In genomic region chr2:85551698-85552678, GRCh38 we compare ENCODE assay signal across 8 cellular contexts. TPM values are rescaled to one million over a fixed set of nuclear protein-coding genes. Genes with fewer than 3 reads are reported as not detected.
A peak's percentile ranks its signal among the peaks of the same experiment; 100 is the strongest.
DNase-seq lines count a peak whose midpoint lies in the region; ATAC-seq and TF ChIP-seq lines count a peak whose summit lies in the region.

No MANE protein-coding gene starts in this region.

- 57 to 73% (median 59%) methylated on average over 9 of the region's 9 CpGs for WGBS in stomach, 5 donors

- H3K27ac ChIP-seq in neural cell (ENCODE audit: low read length) (no peak overlapping the region), stomach (peak overlapping the region in 3 of 5 donors; percentile 30 to 99 (median 51))

- TF ChIP-seq EP300 in neural cell (conservative IDR thresholded peaks at IDR 0.05; ENCODE audit: poor library complexity, severe bottlenecking): no peak
- no peak for TF ChIP-seq EP300 in stomach (IDR thresholded peaks at IDR 0.05)

- H3F3A ChIP-seq in neural cell (ENCODE audit: insufficient read depth, low read length, poor library complexity, severe bottlenecking): no peaks in the 10 kb centered on the region

- peak; percentile 94 for TF ChIP-seq RAD21 in neural cell (conservative IDR thresholded peaks at IDR 0.05)

- no peaks in the 10 kb centered on the region for H3K79me2 ChIP-seq in neural cell (replicated peaks; ENCODE audit: insufficient read depth, low read length)

- H3K27me3 Mint-ChIP-seq in CD14-positive monocyte (ENCODE audit: low read depth in 3 of 3): peaks cover 0 to 2% (median 0%) of the 10 kb centered on the region in 3 donors
- no peaks in the 10 kb centered on the region for H3K27me3 Mint-ChIP-seq in activated T-cell treated with anti-CD3 and anti-CD28 coated beads, Interleukin-2, amount 50 U/mL, for 24 hours

- H3K9me3 ChIP-seq in neural cell (ENCODE audit: low read length): no peaks in the 10 kb centered on the region
- H3K9me3 ChIP-seq in stomach: no peaks in the 10 kb centered on the region

- no peak overlapping the region for H3K4me3 Mint-ChIP-seq in CD14-positive monocyte
- no peak overlapping the region for H3K4me3 Mint-ChIP-seq in activated T-cell treated with anti-CD3 and anti-CD28 coated beads, Interleukin-2, amount 50 U/mL, for 24 hours

- TF ChIP-seq CTCF in CD14-positive monocyte (IDR thresholded peaks at IDR 0.05): peak; percentile 89
- peak; percentile 95 for TF ChIP-seq CTCF in neural cell (IDR thresholded peaks at IDR 0.05; ENCODE audit: poor library complexity, severe bottlenecking)
- peak in 6 of 7 experiments; percentile 54 to 99 (median 88) for TF ChIP-seq CTCF in stomach (IDR thresholded peaks at IDR 0.05)

- ATAC-seq in GM19397 (IDR thresholded peaks at IDR 0.05; ENCODE audit: unreplicated experiment): peak; percentile 67

- intact Hi-C loops in CD14-positive monocyte (cut with micrococcal nuclease): loop anchor here (1.0 to 5.0 kb wide), 4 partner anchors 131 to 161 kb away; no protein-coding TSS in a partner anchor
- intact Hi-C loops in stomach (cut with DNase I; ENCODE audit: low total_unique reads): loop anchor here (2.0 kb wide), 1 partner anchor 131 kb away; no protein-coding TSS in a partner anchor

- no peaks in the 10 kb centered on the region for H4K20me1 ChIP-seq in neural cell (ENCODE audit: insufficient read depth)

- H3K4me1 ChIP-seq in stomach: peaks cover 7 to 50% (median 22%) of the 10 kb centered on the region in 4 donors

- H3K9ac ChIP-seq in neural cell (ENCODE audit: low read length): no peak overlapping the region

- H3K27me3 ChIP-seq in neural cell (ENCODE audit: insufficient read depth, low read depth, low read length): no peaks in the 10 kb centered on the region
- no peaks in the 10 kb centered on the region for H3K27me3 ChIP-seq in stomach

- H3K36me3 Mint-ChIP-seq in CD14-positive monocyte: peaks cover 62 to 82% of the 10 kb centered on the region in 2 donors
- H3K36me3 Mint-ChIP-seq in activated T-cell treated with anti-CD3 and anti-CD28 coated beads, Interleukin-2, amount 50 U/mL, for 24 hours (ENCODE audit: low read depth): peaks cover 91% of the 10 kb centered on the region

- no peak overlapping the region for H3K4me3 ChIP-seq in neural cell (ENCODE audit: low read length)
- no peak overlapping the region for H3K4me3 ChIP-seq in stomach

- peaks cover 8% of the 10 kb centered on the region for H3K36me3 ChIP-seq in neural cell (ENCODE audit: insufficient read depth, low read length)
- H3K36me3 ChIP-seq in stomach: peaks cover 31 to 94% (median 85%) of the 10 kb centered on the region in 4 donors

- TF ChIP-seq POLR2A in stomach (IDR thresholded peaks at IDR 0.05): no peak

- DNase-seq in CD14-positive monocyte (ENCODE audit: low spot score) (peak; percentile 81), LHCN-M2 (ENCODE audit: low read depth) (peak; percentile 74), RKO (ENCODE audit: low spot score) (peak; percentile 68), fibroblast of gingiva (ENCODE audit: low read depth) (peak; percentile 57), stomach (peak; percentile 90)
- DNase-seq in activated T-cell treated with anti-CD3 and anti-CD28 coated beads, Interleukin-2, amount 50 U/mL, for 24 hours: peak; percentile 87

- H3K27ac Mint-ChIP-seq in CD14-positive monocyte: peak overlapping the region; percentile 3 to 80 (median 67)
- H3K27ac Mint-ChIP-seq in activated T-cell treated with anti-CD3 and anti-CD28 coated beads, Interleukin-2, amount 50 U/mL, for 24 hours: peak overlapping the region; percentile 18

- H3K4me2 ChIP-seq in neural cell (ENCODE audit: low read length): no peak overlapping the region

- no peaks in the 10 kb centered on the region for H3K9me3 Mint-ChIP-seq in CD14-positive monocyte
- H3K9me3 Mint-ChIP-seq in activated T-cell treated with anti-CD3 and anti-CD28 coated beads, Interleukin-2, amount 50 U/mL, for 24 hours: no peaks in the 10 kb centered on the region

- no peak overlapping the region for H2AFZ ChIP-seq in neural cell (ENCODE audit: low read depth, low read length)

- H3K9me2 ChIP-seq in neural cell (ENCODE audit: insufficient read depth, low read length): no peaks in the 10 kb centered on the region

- peaks cover 28% of the 10 kb centered on the region for H3K4me1 Mint-ChIP-seq in CD14-positive monocyte
- H3K4me1 Mint-ChIP-seq in activated T-cell treated with anti-CD3 and anti-CD28 coated beads, Interleukin-2, amount 50 U/mL, for 24 hours (ENCODE audit: low read depth): peaks cover 6% of the 10 kb centered on the region

TF ChIP-seq in neural cell, 6 proteins besides CTCF, POLR2A, EP300 and RAD21:
- TF ChIP-seq MXI1 (conservative IDR thresholded peaks at IDR 0.05; ENCODE audit: poor library complexity, severe bottlenecking) (no peak), EZH2 (IDR thresholded peaks at IDR 0.05; ENCODE audit: borderline replicate concordance, insufficient read depth, low read length, poor library complexity, severe bottlenecking) (no peak), SMC3 (conservative IDR thresholded peaks at IDR 0.05; ENCODE audit: poor library complexity) (peak; percentile 98), POLR2AphosphoS5 (IDR thresholded peaks at IDR 0.05) (peak; percentile 9), REST (IDR thresholded peaks at IDR 0.05; ENCODE audit: borderline replicate concordance) (no peak)

RNA-seq across cellular contexts. Expression of gene GGCX, which starts 9.3 kb away (rescaled TPM):
- polyA plus RNA-seq in CD14-positive monocyte: 10 to 100 TPM; 32.0 to 34.4 TPM
- 115 and 134 TPM in 2 replicates for total RNA-seq in LHCN-M2 (2014; rRNA removed)
- polyA plus RNA-seq in LHCN-M2 (2012): 71.0 TPM
- 33.9 and 41.4 TPM in 2 replicates for polyA plus RNA-seq in neural cell
- 25.1 and 25.2 TPM in 2 replicates for polyA minus RNA-seq in neural cell
- total RNA-seq in stomach: 10 to 100 TPM; 12.2 to 87.5 (median 19.6) TPM
- 10 to 100 TPM in 2 of 3 donors, 1 to 10 TPM in 1; 5.2 to 15.1 (median 14.9) TPM for polyA plus RNA-seq in stomach

RNA-seq across cellular contexts. Expression of gene MAT2A, which starts 13.0 kb away (rescaled TPM):
- polyA plus RNA-seq in CD14-positive monocyte: 100 to 1,000 TPM in 1 of 2 donors, 10 to 100 TPM in 1; 97.0 to 117 TPM
- total RNA-seq in LHCN-M2 (2014; rRNA removed): 420 and 517 TPM in 2 replicates
- 142 TPM for polyA plus RNA-seq in LHCN-M2 (2012)
- polyA plus RNA-seq in neural cell: 230 and 233 TPM in 2 replicates
- 126 and 143 TPM in 2 replicates for polyA minus RNA-seq in neural cell
- 100 to 1,000 TPM in 3 of 5 donors, 10 to 100 TPM in 2; 88.7 to 278 (median 190) TPM for total RNA-seq in stomach
- 100 to 1,000 TPM in 1 of 3 donors, 10 to 100 TPM in 2; 73.3 to 107 (median 91.2) TPM for polyA plus RNA-seq in stomach

RNA-seq across cellular contexts. Expression of gene VAMP8, which starts 25.4 kb away (rescaled TPM):
- polyA plus RNA-seq in CD14-positive monocyte (100 to 1,000 TPM; 623 to 761 TPM), neural cell (not detected in 2 replicates), stomach (100 to 1,000 TPM; 358 to 568 (median 435) TPM)
- total RNA-seq in LHCN-M2 (2014; rRNA removed) (21.2 and 27.1 TPM in 2 replicates), stomach (100 to 1,000 TPM in 2 of 5 donors, 10 to 100 TPM in 1, 1 to 10 TPM in 1, not detected in 1; 2.2 to 191 (median 79.6) TPM)
- 87.2 TPM for polyA plus RNA-seq in LHCN-M2 (2012)
- polyA minus RNA-seq in neural cell: not detected in 2 replicates

RNA-seq across cellular contexts. Expression of gene VAMP5, which starts 32.2 kb away (rescaled TPM):
- polyA plus RNA-seq in CD14-positive monocyte (100 to 1,000 TPM; 171 to 251 TPM), neural cell (not detected in 2 replicates), stomach (10 to 100 TPM; 87.7 to 95.1 (median 90.4) TPM)
- total RNA-seq in LHCN-M2 (2014; rRNA removed) (111 and 146 TPM in 2 replicates), stomach (10 to 100 TPM in 4 of 5 donors, 1 to 10 TPM in 1; 7.7 to 82.6 (median 29.5) TPM)
- polyA plus RNA-seq in LHCN-M2 (2012): 865 TPM
- polyA minus RNA-seq in neural cell: not detected in 2 replicates

RNA-seq across cellular contexts. Expression of gene RNF181, which starts 43.6 kb away (rescaled TPM):
- polyA plus RNA-seq in CD14-positive monocyte (100 to 1,000 TPM; 382 to 475 TPM), neural cell (296 and 330 TPM in 2 replicates), stomach (100 to 1,000 TPM; 217 to 272 (median 223) TPM)
- total RNA-seq in LHCN-M2 (2014; rRNA removed) (235 and 236 TPM in 2 replicates), stomach (100 to 1,000 TPM in 1 of 5 donors, 10 to 100 TPM in 3, not detected in 1; 11.3 to 143 (median 79.1) TPM)
- 524 TPM for polyA plus RNA-seq in LHCN-M2 (2012)
- polyA minus RNA-seq in neural cell: 58.9 and 65.4 TPM in 2 replicates

Comparison
In these comparisons a context has a peak if more than half of its experiments do, and no peak if none do; other contexts are left out.
1. RNA of gene VAMP8, which starts 25.4 kb away (polyA plus RNA-seq): 623 to 761 TPM in CD14-positive monocyte and 358 to 568 TPM in stomach; not detected in neural cell; every median in the first group is over 100 times any median in the second.
2. Peak in every context shown above with its lines, with median percentiles within 50 percentile points of each other: DNase-seq and CTCF ChIP-seq.